In the genomic region with DNA sequence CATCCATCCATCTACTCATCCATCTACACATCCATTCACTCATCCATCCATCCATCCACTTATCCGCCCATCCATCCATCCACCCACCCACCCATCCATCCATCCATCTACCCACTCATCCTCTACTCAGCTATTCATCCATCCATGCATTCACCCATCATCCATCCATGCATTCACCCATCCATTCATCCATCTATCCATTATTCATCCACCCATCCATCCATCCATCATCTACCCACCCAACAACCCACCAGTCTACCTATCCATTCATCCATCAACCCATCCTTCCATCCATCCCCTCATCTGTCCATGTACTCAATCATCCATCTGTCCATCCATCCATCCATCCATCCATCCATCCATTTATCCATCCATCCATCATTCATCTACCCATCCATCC, we compare ENCODE assay signal across 8 cellular contexts.
"Had no signal": no experiment of that assay in that cellular context is flagged by ENCODE, and none has a peak within 500 bp of the region (broad histone marks: within the 10 kb centered on the region; RNA-seq: fewer than 3 reads in every experiment).

No MANE protein-coding gene starts in this region.

- H3K27ac ChIP-seq: GM23248, HL-60 had no signal

- H3K4me3 ChIP-seq: GM23248 had no signal

- FAIRE-seq: H54 had no signal

- H2AFZ ChIP-seq: GM23248 had no signal

- DNase-seq: GM23248, GOT3, H9, HCEC 1CT, HFFc6, KBM-7 had no signal

- H3K9ac ChIP-seq: GM23248 had no signal
